1 cellular context compared by ENCODE assay signal in genomic region chr2:218898109-218898878, GRCh38.
TF ChIP-seq lines count a peak whose summit lies in the region.

No MANE protein-coding gene starts in this region.

TF ChIP-seq in HepG2, 621 proteins besides CTCF, POLR2A, EP300 and RAD21 (continued from another document):
- TF ChIP-seq ZBTB8A (CRISPR knock-in tag; IDR thresholded peaks at IDR 0.05; ENCODE audit: borderline replicate concordance, low read depth) = 0 out of 2 replicates have a peak, but pooled peaks have one; percentile 32
- TF ChIP-seq ZNF713 (CRISPR knock-in tag; IDR thresholded peaks at IDR 0.05) = no peak
- peak; percentile 81; the same call in 1 of the 2 replicates for TF ChIP-seq ZNF275 (CRISPR knock-in tag; IDR thresholded peaks at IDR 0.05; ENCODE audit: borderline replicate concordance)
- no peak for TF ChIP-seq RFXAP (CRISPR knock-in tag; IDR thresholded peaks at IDR 0.05; ENCODE audit: borderline replicate concordance)
- TF ChIP-seq MYC (CRISPR knock-in tag; IDR thresholded peaks at IDR 0.05; ENCODE audit: borderline replicate concordance) = peak; percentile 42; the same call in 1 of the 2 replicates
- TF ChIP-seq ATF7-NPFF (CRISPR knock-in tag; IDR thresholded peaks at IDR 0.05; ENCODE audit: low read depth) = no peak; the same call in 1 of the 2 replicates
- TF ChIP-seq ZNF678 (CRISPR knock-in tag; IDR thresholded peaks at IDR 0.05) = 0 out of 2 replicates have a peak, but pooled peaks have one; percentile 75
- TF ChIP-seq ZNF704 (CRISPR knock-in tag; IDR thresholded peaks at IDR 0.05; ENCODE audit: borderline replicate concordance) = 0 out of 2 replicates have a peak, but pooled peaks have one; percentile 83
- no peak; the same call in 1 of the 2 replicates for TF ChIP-seq JUND (CRISPR knock-in tag; IDR thresholded peaks at IDR 0.05)
- peak; percentile 95 for TF ChIP-seq ZNF280B (CRISPR knock-in tag; IDR thresholded peaks at IDR 0.05; ENCODE audit: borderline replicate concordance)
- no peak for TF ChIP-seq ZBTB2 (CRISPR knock-in tag; IDR thresholded peaks at IDR 0.05; ENCODE audit: low read depth)
- TF ChIP-seq HNRNPL (IDR thresholded peaks at IDR 0.05; ENCODE audit: low read depth, low read length) = 0 out of 2 replicates have a peak, but pooled peaks have one; percentile 33
- TF ChIP-seq MEIS2 (CRISPR knock-in tag; IDR thresholded peaks at IDR 0.05) = no peak
- peak; percentile 45; the same call in 1 of the 2 replicates for TF ChIP-seq UBTF (CRISPR knock-in tag; IDR thresholded peaks at IDR 0.05)
- peak; percentile 83; the same call in 1 of the 2 replicates for TF ChIP-seq ZNF329 (CRISPR knock-in tag; IDR thresholded peaks at IDR 0.05; ENCODE audit: low read depth)
- TF ChIP-seq ISX (CRISPR knock-in tag; conservative IDR thresholded peaks at IDR 0.05) = no peak
- no peak for TF ChIP-seq ZNF652 (CRISPR knock-in tag; IDR thresholded peaks at IDR 0.05; ENCODE audit: borderline replicate concordance, low read depth)
- no peak for TF ChIP-seq RNF219 (CRISPR knock-in tag; IDR thresholded peaks at IDR 0.05)
- no peak for TF ChIP-seq ZNF615 (CRISPR knock-in tag; IDR thresholded peaks at IDR 0.05; ENCODE audit: borderline replicate concordance)
- TF ChIP-seq ZNF556 (CRISPR knock-in tag; IDR thresholded peaks at IDR 0.05; ENCODE audit: borderline replicate concordance) = peak; percentile 85; the same call in 1 of the 2 replicates
- 0 out of 2 replicates have a peak, but pooled peaks have one; percentile 13 for TF ChIP-seq NR2C2 (CRISPR knock-in tag; IDR thresholded peaks at IDR 0.05; ENCODE audit: borderline replicate concordance)
